9 cellular contexts compared by ENCODE assay signal in genomic region chr18:5456577-5457466, GRCh38.
A peak's percentile ranks its signal among the peaks of the same experiment; 100 is the strongest.
DNase-seq lines count a peak whose midpoint lies in the region; ATAC-seq, FAIRE-seq and TF ChIP-seq lines count a peak whose summit lies in the region.
"Had no signal": no experiment of that assay in that cellular context is flagged by ENCODE, and none has a peak within 500 bp of the region (broad histone marks: within the 10 kb centered on the region; RNA-seq: fewer than 3 reads in every experiment).

No MANE protein-coding gene starts in this region.

- H3K27me3 ChIP-seq in KMS-11 (ENCODE audit: insufficient read depth, low read depth) (no peaks in the 10 kb centered on the region), GM12878 (replicated peaks in 1 of 2; ENCODE audit: control insufficient read depth in 2 of 2, insufficient read depth in 2 of 2, low read length in 1 of 2) (peaks cover 0 to 2% of the 10 kb centered on the region in 2 experiments; a peak in 2 of 4 replicates)

- DNase-seq in A549 (ENCODE audit: low read depth in 1 of 2, low spot score in 1 of 2) = no peak
- no peak for DNase-seq in GM12878 (ENCODE audit: low read depth, low spot score)
- DNase-seq in islet precursor cell = peak; percentile 76
- peak in 32 of 49 donors; percentile 3 to 60 (median 26) for DNase-seq in substantia nigra (lab: John Stamatoyannopoulos, UW)
- DNase-seq in activated gamma-delta T cell treated with Interleukin-2 at 50 U/mL for 16 hours = no peak
- DNase-seq in NCI-H128 (lab: John Stamatoyannopoulos, UW; ENCODE audit: unreplicated experiment) = no peak

- H3K4me1 ChIP-seq in A549 (no peaks in the 10 kb centered on the region), KMS-11 (ENCODE audit: low read depth, poor library complexity, severe bottlenecking) (no peaks in the 10 kb centered on the region), GM12878 (ENCODE audit: control insufficient read depth, insufficient read depth, low read length) (no peaks in the 10 kb centered on the region)

- H3K9ac ChIP-seq in KMS-11 = no peak overlapping the region
- H3K9ac ChIP-seq in GM12878 (ENCODE audit: control insufficient read depth, insufficient read depth, low read length) = no peak overlapping the region

- no peak overlapping the region for H3K4me2 ChIP-seq in A549
- H3K4me2 ChIP-seq in KMS-11 = no peak overlapping the region
- H3K4me2 ChIP-seq in GM12878 (ENCODE audit: control insufficient read depth, insufficient read depth) = no peak overlapping the region

- no peaks in the 10 kb centered on the region for H3K36me3 ChIP-seq in KMS-11 (ENCODE audit: insufficient read depth)
- H3K36me3 ChIP-seq in GM12878 (ENCODE audit: control insufficient read depth in 2 of 2, insufficient read depth in 2 of 2, low read length in 1 of 2) = no peaks in the 10 kb centered on the region

- no peak overlapping the region for H2AFZ ChIP-seq in KMS-11 (ENCODE audit: low read depth)
- no peak overlapping the region for H2AFZ ChIP-seq in GM12878 (ENCODE audit: control insufficient read depth, low read depth, low read length)

- in situ Hi-C loops in GM12878 (cut with MboI) = no loop called here

- H3K9me3 ChIP-seq in A549 (no peaks in the 10 kb centered on the region), GM12878 (replicated peaks; ENCODE audit: control insufficient read depth, insufficient read depth, low read length) (no peaks in the 10 kb centered on the region)

- H3K27ac ChIP-seq in A549 = no peak overlapping the region
- H3K27ac ChIP-seq in KMS-11 = no peak overlapping the region
- H3K27ac ChIP-seq in GM12878 (ENCODE audit: control insufficient read depth, insufficient read depth) = no peak overlapping the region
- H3K27ac ChIP-seq in substantia nigra (ENCODE audit: low read depth, low read length, poor library complexity, severe bottlenecking) = no peak overlapping the region

- TF ChIP-seq RAD21 in A549 (conservative IDR thresholded peaks at IDR 0.05 in 1 of 2, IDR thresholded peaks at IDR 0.05 in 1 of 2) (no peak), GM12878 (IDR thresholded peaks at IDR 0.05; ENCODE audit: insufficient read depth, low read depth, low read length) (no peak)

- CTCF ChIA-PET in A549 (lab: Yijun Ruan, JAX) = no interaction called here
- CTCF ChIA-PET in GM12878 (lab: Yijun Ruan, JAX) = no interaction called here

- H4K20me1 ChIP-seq in KMS-11 (ENCODE audit: insufficient read depth) (no peaks in the 10 kb centered on the region), GM12878 (ENCODE audit: control insufficient read depth, insufficient read depth) (no peaks in the 10 kb centered on the region)

- H3K4me3 ChIP-seq in A549 = no peak overlapping the region
- H3K4me3 ChIP-seq in KMS-11 (IDR thresholded peaks at IDR 0.05; ENCODE audit: insufficient read depth, low read depth, low read length) = no peak overlapping the region
- no peak overlapping the region for H3K4me3 ChIP-seq in GM12878

- TF ChIP-seq CTCF in A549 (IDR thresholded peaks at IDR 0.05) (no peak), KMS-11 (conservative IDR thresholded peaks at IDR 0.05; ENCODE audit: low read depth, low read length) (0 out of 2 replicates have a peak, but pooled peaks have one; percentile 10), GM12878 (IDR thresholded peaks at IDR 0.05 in 2 of 3, conservative IDR thresholded peaks at IDR 0.05 in 1 of 3; ENCODE audit: control insufficient read depth in 2 of 3, extremely low read depth in 1 of 3, insufficient read depth in 1 of 3, low read depth in 3 of 3, low read length in 3 of 3) (no peak; a peak in 1 of 6 replicates)

- FAIRE-seq in A549 (lab: Jason Lieb, UNC) (no peak), GM12878 (lab: Jason Lieb, UNC) (no peak)
- FAIRE-seq: endometrium had no signal

- BruUV-seq in GM12878 (replicated peaks; lab: Mats Ljungman, UMichigan) = no TSS peak

- 58% methylated on average over 12 of the region's 15 CpGs for WGBS in A549 (ENCODE audit: missing lambda C conversion rate)
- 27% methylated on average over 15 of the region's 15 CpGs for WGBS in GM12878 (ENCODE audit: insufficient coverage, insufficient replicate concordance, low lambda C conversion rate, missing lambda C conversion rate)

- POLR2A ChIA-PET in A549 (lab: Yijun Ruan, JAX) (no interaction called here), GM12878 (lab: Charles Lee) (no interaction called here)

- RAD21 ChIA-PET in GM12878 (lab: Charles Lee; ENCODE audit: unreplicated experiment) = interaction anchor here (0.9 kb wide), 1 partner anchor 10 kb away, joined by 3 read pairs; no protein-coding TSS in a partner anchor

- ATAC-seq in A549 (peak; percentile 50 to 61; a peak in 5 of 6 replicates), GM18861 (IDR thresholded peaks at IDR 0.05; ENCODE audit: unreplicated experiment) (peak; percentile 66), GM12878 (peak; percentile 57; the same call in 2 of the 3 replicates)

- H3K79me2 ChIP-seq in KMS-11 (ENCODE audit: insufficient read depth, low read depth) = no peaks in the 10 kb centered on the region
- H3K79me2 ChIP-seq in GM12878 (ENCODE audit: control insufficient read depth, insufficient read depth, low read length) = no peaks in the 10 kb centered on the region

- SMC1A ChIA-PET in GM12878 (lab: Charles Lee; ENCODE audit: uncharacterized antibody, unreplicated experiment) = interaction anchor here (0.7 kb wide), 1 partner anchor 21 kb away, joined by 3 read pairs; no protein-coding TSS in a partner anchor

- TF ChIP-seq POLR2A in A549 (IDR thresholded peaks at IDR 0.05; ENCODE audit: low read length) (no peak), GM12878 (IDR thresholded peaks at IDR 0.05; ENCODE audit: low read depth, low read length) (no peak)

- intact Hi-C loops in GM12878 (cut with micrococcal nuclease; ENCODE audit: unreplicated experiment) = no loop called here

- TF ChIP-seq EP300 in A549 (IDR thresholded peaks at IDR 0.05) (no peak), GM12878 (IDR thresholded peaks at IDR 0.05; ENCODE audit: borderline replicate concordance in 1 of 2, control insufficient read depth in 1 of 2, low read depth in 2 of 2, low read length in 2 of 2) (no peak)

TF ChIP-seq in A549, 52 proteins besides CTCF, POLR2A, EP300 and RAD21 (continues in another document):
- TF ChIP-seq USF2 (IDR thresholded peaks at IDR 0.05) (no peak), PHF8 (IDR thresholded peaks at IDR 0.05; ENCODE audit: borderline replicate concordance, low read depth) (no peak), JUN (IDR thresholded peaks at IDR 0.05) (no peak), SMC3 (IDR thresholded peaks at IDR 0.05) (no peak), KDM5A (IDR thresholded peaks at IDR 0.05) (no peak), CEBPB (IDR thresholded peaks at IDR 0.05) (no peak), HOXB5 (CRISPR knock-in tag; IDR thresholded peaks at IDR 0.05) (no peak), ZNF302 (CRISPR knock-in tag; IDR thresholded peaks at IDR 0.05) (no peak), FOSL2 (IDR thresholded peaks at IDR 0.05) (no peak), FOSL2 (CRISPR knock-in tag; IDR thresholded peaks at IDR 0.05) (no peak), CBX8 (IDR thresholded peaks at IDR 0.05) (no peak), ATOH8 (CRISPR knock-in tag; IDR thresholded peaks at IDR 0.05; ENCODE audit: low read depth) (no peak), ZC3H11A (IDR thresholded peaks at IDR 0.05) (no peak), TFCP2L1 (CRISPR knock-in tag; IDR thresholded peaks at IDR 0.05) (no peak), HOXA7 (CRISPR knock-in tag; IDR thresholded peaks at IDR 0.05) (no peak)

TF ChIP-seq in GM12878, 131 proteins besides CTCF, POLR2A, EP300 and RAD21 (continues in another document):
- TF ChIP-seq ZNF217 (IDR thresholded peaks at IDR 0.05) = no peak
- TF ChIP-seq SUPT20H (IDR thresholded peaks at IDR 0.05; ENCODE audit: borderline replicate concordance, control insufficient read depth, low read depth, low read length) = no peak
- no peak for TF ChIP-seq MTA3 (IDR thresholded peaks at IDR 0.05; ENCODE audit: borderline replicate concordance, low read length)
- no peak for TF ChIP-seq SIX5 (IDR thresholded peaks at IDR 0.05; ENCODE audit: low read depth, low read length, severe bottlenecking)
- TF ChIP-seq CREB1 (IDR thresholded peaks at IDR 0.05; ENCODE audit: low read depth) = no peak
- TF ChIP-seq NRF1 (conservative IDR thresholded peaks at IDR 0.05; ENCODE audit: low read depth, low read length) = no peak
- no peak for TF ChIP-seq BCLAF1 (IDR thresholded peaks at IDR 0.05)
- TF ChIP-seq SMC3 (IDR thresholded peaks at IDR 0.05; ENCODE audit: borderline replicate concordance, low read length) = no peak
- TF ChIP-seq FOS (IDR thresholded peaks at IDR 0.05; ENCODE audit: borderline replicate concordance, extremely low read depth, insufficient read length) = no peak

Comparison
In these comparisons a context has a peak if more than half of its experiments do, and no peak if none do; other contexts are left out.
1. DNase-seq: peak in islet precursor cell (single experiment) and substantia nigra (32 of 49); none in A549 (0 of 2), GM12878 (single experiment), activated gamma-delta T cell treated with Interleukin-2 at 50 U/mL for 16 hours (single experiment) and NCI-H128 (single experiment).
2. Peak in every context shown above with its lines, with median percentiles within 50 percentile points of each other: ATAC-seq.